Comparison of ENCODE assay signal across 21 cellular contexts in genomic region chr21:18759267-18759666, GRCh38.
"Had no signal": no experiment of that assay in that cellular context is flagged by ENCODE, and none has a peak within 500 bp of the region (broad histone marks: within the 10 kb centered on the region; RNA-seq: fewer than 3 reads in every experiment).

No MANE protein-coding gene starts in this region.

- H3K4me2 ChIP-seq: PC-9 had no signal

- H3K4me3 Mint-ChIP-seq: IgD-negative memory B cell had no signal

- DNase-seq: KBM-7; MV-4-11; NCI-H1048; NCI-H1436; NCI-H187; NCI-H2029; NCI-H2081 treated with DMSO at 0.1 percent for 48 hours; NCI-H2171; NCI-H226; NCI-H446; NCI-H510A; NCI-H524 treated with DMSO at 0.1 percent for 48 hours; NCI-H69; NCI-H774; NK-92 treated with Interleukin-12 subunit alpha and Interleukin-12 subunit beta, amount 100 ng/mL, for 24 hours; PC-9; Peyer's patch; Right ventricle myocardium superior; T-helper 1 cell had no signal

- H3K4me1 Mint-ChIP-seq: IgD-negative memory B cell had no signal

- H3K27ac Mint-ChIP-seq: IgD-negative memory B cell had no signal

- H3K36me3 Mint-ChIP-seq: IgD-negative memory B cell had no signal

- H3K27ac ChIP-seq: PC-9, Peyer's patch had no signal

- H3K27me3 Mint-ChIP-seq: IgD-negative memory B cell had no signal

- H3K27me3 ChIP-seq: Peyer's patch had no signal

- H2AFZ ChIP-seq: PC-9 had no signal

- H3K4me1 ChIP-seq: Peyer's patch had no signal

- ATAC-seq: SK-N-SH treated with all-trans-retinoic acid at 6 μM for 48 hours had no signal

- H3K36me3 ChIP-seq: Peyer's patch had no signal

- H3K4me3 ChIP-seq: PC-9, Peyer's patch had no signal

- H3K9me3 ChIP-seq: Peyer's patch had no signal
